In the genomic region with DNA sequence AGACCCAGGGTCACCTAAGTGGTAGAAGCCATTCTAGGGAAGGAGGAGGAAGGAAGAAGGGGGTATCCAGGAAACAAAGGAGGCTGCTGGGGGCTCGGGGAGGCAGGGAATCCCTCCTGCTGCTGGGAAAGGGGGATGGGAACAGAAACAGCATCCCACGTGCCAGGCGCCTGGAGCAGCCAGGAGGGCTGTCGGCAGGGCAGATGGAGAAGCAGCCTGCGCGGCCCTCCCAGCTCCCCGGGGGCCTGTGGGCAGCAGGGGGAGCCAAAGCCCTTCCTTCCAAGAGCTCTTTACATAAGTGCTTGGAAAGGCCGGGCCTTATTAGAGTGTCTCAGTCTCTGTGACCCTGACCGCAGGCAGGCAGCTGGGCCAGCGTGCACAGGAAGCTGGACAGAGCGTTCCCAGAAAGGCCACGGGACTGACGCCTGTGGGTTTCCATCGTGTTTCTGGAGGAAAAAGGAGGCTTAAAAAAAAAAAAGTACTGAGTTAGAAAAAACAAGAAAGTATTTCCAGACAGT, we compare ENCODE assay signal across 8 cellular contexts. TPM values are rescaled to one million over a fixed set of nuclear protein-coding genes. Genes with fewer than 3 reads are reported as not detected.
A peak's percentile ranks its signal among the peaks of the same experiment; 100 is the strongest.
DNase-seq lines count a peak whose midpoint lies in the region; ATAC-seq, FAIRE-seq and TF ChIP-seq lines count a peak whose summit lies in the region.

No MANE protein-coding gene starts in this region.

- H3K79me1 ChIP-seq in IMR-90 (ENCODE audit: low read depth in 1 of 2, low read length in 2 of 2) = 0 out of 4 replicates have a peak, but pooled peaks cover 0 to 3% of the 10 kb centered on the region in 2 experiments

- H3K9me3 ChIP-seq in IMR-90 (ENCODE audit: control insufficient read depth, insufficient read depth, low read length) (no peaks in the 10 kb centered on the region), RWPE2 (ENCODE audit: severe bottlenecking) (no peaks in the 10 kb centered on the region)

- dilution Hi-C loops in IMR-90 (cut with HindIII; ENCODE audit: low sequenced_read_pairs, unreplicated experiment) = no loop called here

- FAIRE-seq in G401.6 (lab: Jason Lieb, UNC) = peak; percentile 72

- peaks cover 14% of the 10 kb centered on the region for H3K4me1 ChIP-seq in IMR-90 (ENCODE audit: control insufficient read depth, insufficient read depth, low read length)
- peaks cover 4% of the 10 kb centered on the region for H3K4me1 ChIP-seq in RWPE2 (ENCODE audit: insufficient read depth, poor library complexity, severe bottlenecking)

- H2BK20ac ChIP-seq in IMR-90 (ENCODE audit: low read depth, low read length) = peak overlapping the region; percentile 57

- TF ChIP-seq CTCF in IMR-90 (conservative IDR thresholded peaks at IDR 0.05; ENCODE audit: low read depth, low read length) (peak; percentile 96), RWPE2 (IDR thresholded peaks at IDR 0.05; ENCODE audit: poor library complexity, severe bottlenecking) (peak; percentile 99)

- H3K4me3 ChIP-seq in IMR-90 (ENCODE audit: insufficient read depth, low read depth, low read length) = no peak overlapping the region
- H3K4me3 ChIP-seq in RWPE2 (ENCODE audit: severe bottlenecking) = no peak overlapping the region

- peak; percentile 97 for DNase-seq in IMR-90
- DNase-seq in RWPE2 (ENCODE audit: low spot score) = peak; percentile 78
- DNase-seq in activated effector memory CD4-positive, alpha-beta T cell treated with anti-CD3 and anti-CD28 coated beads, Interleukin-2, amount 50 U/mL, for 16 hours = peak; percentile 87
- DNase-seq in fibroblast of peridontal ligament (ENCODE audit: extremely low read depth) = peak; percentile 98
- peak; percentile 79 for DNase-seq in natural killer cell treated with Interleukin-12 subunit alpha and Interleukin-12 subunit beta and Interleukin-15 and Interleukin-18, amount 100 ng/mL, for 72 hours (ENCODE audit: low spot score)
- DNase-seq in OCI-M2 (lab: John Stamatoyannopoulos, UW; ENCODE audit: unreplicated experiment) = no peak

- in situ Hi-C loops in IMR-90 (cut with MboI; ENCODE audit: low sequenced_read_pairs) = no loop called here

- H3K14ac ChIP-seq in IMR-90 (replicated peaks; ENCODE audit: low read depth, low read length) = peak overlapping the region; percentile 71

- peak overlapping the region; percentile 42 for H3K9ac ChIP-seq in IMR-90 (ENCODE audit: low read depth, low read length)

- peak overlapping the region; percentile 59 for H2AK9ac ChIP-seq in IMR-90 (replicated peaks; ENCODE audit: low read depth, low read length, poor library complexity)

- no peaks in the 10 kb centered on the region for H3K27me3 Mint-ChIP-seq in natural killer cell treated with Interleukin-12 subunit alpha and Interleukin-12 subunit beta and Interleukin-15 and Interleukin-18, amount 100 ng/mL, for 72 hours
- peaks cover 34% of the 10 kb centered on the region for H3K27me3 Mint-ChIP-seq in stimulated activated memory B cell treated with anti-CD40 and anti-IgM and Interleukin-4, amounts not matched to agents 10 μg/mL and 1 μg/mL and 100 μg/mL, for 72 hours

- H3K23ac ChIP-seq in IMR-90 (ENCODE audit: low read depth, low read length) = peak overlapping the region; percentile 63; the same call in 1 of the 2 replicates

- peak overlapping the region; percentile 60 to 88 for H4K8ac ChIP-seq in IMR-90 (ENCODE audit: low read depth in 2 of 2, low read length in 2 of 2)

- H3K27me3 ChIP-seq in IMR-90 (ENCODE audit: control insufficient read depth, insufficient read depth, low read length) (no peaks in the 10 kb centered on the region), RWPE2 (ENCODE audit: insufficient read depth, poor library complexity, severe bottlenecking) (no peaks in the 10 kb centered on the region)

- peak overlapping the region; percentile 60 for H3K4me3 Mint-ChIP-seq in natural killer cell treated with Interleukin-12 subunit alpha and Interleukin-12 subunit beta and Interleukin-15 and Interleukin-18, amount 100 ng/mL, for 72 hours
- no peak overlapping the region for H3K4me3 Mint-ChIP-seq in stimulated activated memory B cell treated with anti-CD40 and anti-IgM and Interleukin-4, amounts not matched to agents 10 μg/mL and 1 μg/mL and 100 μg/mL, for 72 hours

- peak overlapping the region; percentile 85 for H2AK5ac ChIP-seq in IMR-90 (ENCODE audit: low read depth, low read length)

- WGBS in IMR-90 (ENCODE audit: extremely low coverage in 2 of 2, insufficient read length in 1 of 2), 2 experiments = 0% methylated on average over 8 of the region's 14 CpGs; no CpG with 5 or more reads in 1 of the 2 experiments

- H4K91ac ChIP-seq in IMR-90 (ENCODE audit: insufficient read depth, low read depth, low read length) = peak overlapping the region; percentile 46

- peak overlapping the region; percentile 70 for H2BK5ac ChIP-seq in IMR-90 (ENCODE audit: low read depth, low read length, poor library complexity, severe bottlenecking)

- CTCF ChIA-PET in IMR-90 (lab: Yijun Ruan, JAX) = interaction anchor here (0.6 to 2.1 kb wide), 17 partner anchors 10 to 371 kb away, joined by 3 to 13 read pairs (median 3); no protein-coding TSS in a partner anchor

- H4K5ac ChIP-seq in IMR-90 (ENCODE audit: low read depth, low read length) = peak overlapping the region; percentile 19; the same call in 1 of the 2 replicates

- H3K56ac ChIP-seq in IMR-90 (ENCODE audit: extremely low read depth, insufficient read depth, low read length) = peak overlapping the region; percentile 5; the same call in 1 of the 2 replicates

- H3K36me3 Mint-ChIP-seq in natural killer cell treated with Interleukin-12 subunit alpha and Interleukin-12 subunit beta and Interleukin-15 and Interleukin-18, amount 100 ng/mL, for 72 hours = no peaks in the 10 kb centered on the region
- no peaks in the 10 kb centered on the region for H3K36me3 Mint-ChIP-seq in stimulated activated memory B cell treated with anti-CD40 and anti-IgM and Interleukin-4, amounts not matched to agents 10 μg/mL and 1 μg/mL and 100 μg/mL, for 72 hours

- TF ChIP-seq POLR2A in IMR-90 (IDR thresholded peaks at IDR 0.05; ENCODE audit: low read depth, low read length) = no peak

- 0 out of 2 replicates have a peak, but pooled peaks cover 2% of the 10 kb centered on the region for H4K20me1 ChIP-seq in IMR-90 (ENCODE audit: insufficient read depth, low read length)

- peak overlapping the region; percentile 76 for H3K4ac ChIP-seq in IMR-90 (ENCODE audit: low read depth, low read length)

- BruUV-seq in IMR-90 (replicated peaks; lab: Mats Ljungman, UMichigan) = no TSS peak

- H3K4me1 Mint-ChIP-seq in natural killer cell treated with Interleukin-12 subunit alpha and Interleukin-12 subunit beta and Interleukin-15 and Interleukin-18, amount 100 ng/mL, for 72 hours (ENCODE audit: low read depth in 2 of 2) = peaks cover 7 to 12% of the 10 kb centered on the region in 2 donors
- peaks cover 15% of the 10 kb centered on the region for H3K4me1 Mint-ChIP-seq in stimulated activated memory B cell treated with anti-CD40 and anti-IgM and Interleukin-4, amounts not matched to agents 10 μg/mL and 1 μg/mL and 100 μg/mL, for 72 hours

- H2BK120ac ChIP-seq in IMR-90 (ENCODE audit: low read depth, low read length) = peak overlapping the region; percentile 50

- peak overlapping the region; percentile 68; the same call in 1 of the 3 replicates for H2BK15ac ChIP-seq in IMR-90 (ENCODE audit: low read depth, low read length)

- peak overlapping the region; percentile 79 for H3K27ac ChIP-seq in IMR-90 (ENCODE audit: insufficient read depth, low read length)
- peak overlapping the region; percentile 2 for H3K27ac ChIP-seq in RWPE2 (ENCODE audit: poor library complexity, severe bottlenecking)

- peak overlapping the region; percentile 46 for H3K18ac ChIP-seq in IMR-90 (ENCODE audit: low read depth, low read length)

- no peak overlapping the region; the same call in 1 of the 2 replicates for H3K4me2 ChIP-seq in IMR-90 (ENCODE audit: low read depth, low read length)

- peak overlapping the region; percentile 65 for H2AFZ ChIP-seq in IMR-90 (replicated peaks; ENCODE audit: low read length, poor library complexity)

- peak overlapping the region; percentile 61 to 66 for H3K27ac Mint-ChIP-seq in natural killer cell treated with Interleukin-12 subunit alpha and Interleukin-12 subunit beta and Interleukin-15 and Interleukin-18, amount 100 ng/mL, for 72 hours
- H3K27ac Mint-ChIP-seq in stimulated activated memory B cell treated with anti-CD40 and anti-IgM and Interleukin-4, amounts not matched to agents 10 μg/mL and 1 μg/mL and 100 μg/mL, for 72 hours = peak overlapping the region; percentile 12

- intact Hi-C loops in IMR-90 (cut with micrococcal nuclease) = loop anchor here (1.0 kb wide), 1 partner anchor 13 kb away; no protein-coding TSS in a partner anchor

- TF ChIP-seq RAD21 in IMR-90 (IDR thresholded peaks at IDR 0.05; ENCODE audit: low read length) = peak; percentile 90

- peaks cover 54% of the 10 kb centered on the region for H3K36me3 ChIP-seq in IMR-90 (ENCODE audit: control insufficient read depth, insufficient read depth, low read length)
- no peaks in the 10 kb centered on the region for H3K36me3 ChIP-seq in RWPE2 (ENCODE audit: low read depth)

- peak; percentile 97 for ATAC-seq in IMR-90 (ENCODE audit: low read depth)
- peak; percentile 91 for ATAC-seq in RWPE2 (ENCODE audit: low read depth)
- peak; percentile 80 to 88 for ATAC-seq in natural killer cell treated with Interleukin-12 subunit alpha and Interleukin-12 subunit beta and Interleukin-15 and Interleukin-18, amount 100 ng/mL, for 72 hours
- ATAC-seq in stimulated activated memory B cell treated with anti-CD40 and anti-IgM and Interleukin-4, amounts not matched to agents 10 μg/mL and 1 μg/mL and 100 μg/mL, for 72 hours = peak; percentile 62

- no peaks in the 10 kb centered on the region for H3K9me3 Mint-ChIP-seq in natural killer cell treated with Interleukin-12 subunit alpha and Interleukin-12 subunit beta and Interleukin-15 and Interleukin-18, amount 100 ng/mL, for 72 hours
- H3K9me3 Mint-ChIP-seq in stimulated activated memory B cell treated with anti-CD40 and anti-IgM and Interleukin-4, amounts not matched to agents 10 μg/mL and 1 μg/mL and 100 μg/mL, for 72 hours = no peaks in the 10 kb centered on the region

- H3K9me1 ChIP-seq in IMR-90 (ENCODE audit: insufficient read depth, low read length) = peaks cover 4% of the 10 kb centered on the region; the same call in 1 of the 2 replicates

- POLR2A ChIA-PET in IMR-90 (lab: Charles Lee; ENCODE audit: unreplicated experiment) = interaction anchor here (0.7 to 0.9 kb wide), 3 partner anchors 10 to 481 kb away, joined by 3 to 6 read pairs (median 5); no protein-coding TSS in a partner anchor

RNA-seq across cellular contexts. Expression of gene LOXL1, which starts 24.8 kb away (rescaled TPM):
- 146 and 148 TPM in 2 replicates for total RNA-seq in IMR-90 (2012; rRNA removed)
- polyA plus RNA-seq in IMR-90 (2012; rRNA removed) = 311 and 332 TPM in 2 replicates
- polyA plus RNA-seq in IMR-90 (2012; cell fraction: cytosol; rRNA removed) = 118 and 403 TPM in 2 replicates
- 211 and 331 TPM in 2 replicates for polyA plus RNA-seq in IMR-90 (2012; cell fraction: nucleus; rRNA removed; ENCODE audit: low replicate concordance)
- total RNA-seq in natural killer cell treated with Interleukin-12 subunit alpha and Interleukin-12 subunit beta and Interleukin-15 and Interleukin-18, amount 100 ng/mL, for 72 hours = 1 to 10 TPM in 1 of 2 donors, under 1 TPM in 1; 0.36 to 4.3 TPM

RNA-seq across cellular contexts. Expression of gene STOML1, which starts 41.0 kb away (rescaled TPM):
- total RNA-seq in IMR-90 (2012; rRNA removed) = 11.8 and 12.5 TPM in 2 replicates
- 21.2 and 25.0 TPM in 2 replicates for polyA plus RNA-seq in IMR-90 (2012; rRNA removed)
- polyA plus RNA-seq in IMR-90 (2012; cell fraction: cytosol; rRNA removed) = 15.0 and 22.2 TPM in 2 replicates
- polyA plus RNA-seq in IMR-90 (2012; cell fraction: nucleus; rRNA removed; ENCODE audit: low replicate concordance) = 13.0 and 29.7 TPM in 2 replicates
- 10 to 100 TPM; 14.3 to 17.9 TPM for total RNA-seq in natural killer cell treated with Interleukin-12 subunit alpha and Interleukin-12 subunit beta and Interleukin-15 and Interleukin-18, amount 100 ng/mL, for 72 hours

RNA-seq across cellular contexts. Expression of gene PML, which starts 43.4 kb away (rescaled TPM):
- 8.8 and 10.3 TPM in 2 replicates for total RNA-seq in IMR-90 (2012; rRNA removed)
- polyA plus RNA-seq in IMR-90 (2012; rRNA removed) = 22.6 and 23.1 TPM in 2 replicates
- polyA plus RNA-seq in IMR-90 (2012; cell fraction: cytosol; rRNA removed) = 28.1 and 29.3 TPM in 2 replicates
- polyA plus RNA-seq in IMR-90 (2012; cell fraction: nucleus; rRNA removed; ENCODE audit: low replicate concordance) = 43.2 and 105 TPM in 2 replicates
- 10 to 100 TPM; 62.6 to 72.3 TPM for total RNA-seq in natural killer cell treated with Interleukin-12 subunit alpha and Interleukin-12 subunit beta and Interleukin-15 and Interleukin-18, amount 100 ng/mL, for 72 hours

Comparison
In these comparisons a context has a peak if more than half of its experiments do, and no peak if none do; other contexts are left out.
1. RNA of gene LOXL1, which starts 24.8 kb away (total RNA-seq): 146 to 148 TPM in IMR-90; 0.36 to 4.3 TPM in natural killer cell treated with Interleukin-12 subunit alpha and Interleukin-12 subunit beta and Interleukin-15 and Interleukin-18, amount 100 ng/mL, for 72 hours; every median in the first group is over 10 times any median in the second.
2. Peak in every context shown above with its lines, with median percentiles within 50 percentile points of each other: ATAC-seq.